ENCODE assay signal across 30 cellular contexts in the genomic region with DNA sequence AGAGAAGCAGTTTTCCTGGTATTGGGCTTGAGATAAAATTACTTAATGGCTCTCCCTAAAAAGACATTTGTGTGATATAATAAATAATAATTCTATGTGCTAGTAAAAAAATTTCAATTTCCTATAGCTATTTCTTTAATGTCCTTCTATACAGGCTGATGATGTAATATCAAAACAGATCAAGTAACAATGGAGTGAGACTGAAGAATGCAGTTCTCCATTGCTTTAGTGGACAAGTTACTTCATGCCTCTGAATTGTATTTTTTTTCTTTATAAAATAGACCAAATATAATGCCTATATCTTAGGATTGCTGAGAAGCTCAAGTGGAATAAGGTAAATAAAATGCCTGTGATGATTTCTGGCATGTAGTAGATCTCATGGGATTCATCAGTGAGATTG. TPM values are rescaled to one million over a fixed set of nuclear protein-coding genes. Genes with fewer than 3 reads are reported as not detected.
"Had no signal": no experiment of that assay in that cellular context is flagged by ENCODE, and none has a peak within 500 bp of the region (broad histone marks: within the 10 kb centered on the region; RNA-seq: fewer than 3 reads in every experiment).

No MANE protein-coding gene starts in this region.

- H3K27me3 ChIP-seq: cardiac muscle cell had no signal

- H3K9me3 ChIP-seq: MG63 had no signal

- H3K4me2 ChIP-seq: KMS-11 had no signal

- H3K4me3 ChIP-seq: cardiac muscle cell, MG63, SK-N-MC had no signal

- ATAC-seq: activated naive CD4-positive, alpha-beta T cell treated with anti-CD3 and anti-CD28 coated beads, Interleukin-2, amount 50 U/mL, for 72 hours; activated naive CD8-positive, alpha-beta T cell treated with anti-CD3 and anti-CD28 coated beads, Interleukin-2, amount 50 U/mL, for 24 hours; activated T-cell treated with anti-CD3 and anti-CD28 coated beads, Interleukin-2, amount 50 U/mL, for 4 hours; Panc1; T-cell had no signal

- H3K27ac ChIP-seq: cardiac muscle cell, KMS-11, SK-N-MC had no signal

- H3K36me3 ChIP-seq: cardiac muscle cell, MG63 had no signal

- H3K9ac ChIP-seq: KMS-11 had no signal

- DNase-seq: activated B cell treated with CpG ODN at 0.5 μM for 24 hours; activated CD4-positive, alpha-beta T cell treated with anti-CD3 and anti-CD28 coated beads for 1 hour; activated CD4-positive, alpha-beta T cell treated with anti-CD3 and anti-CD28 coated beads, Interleukin-2, amount 10 ng/mL, durations not matched to agents 24 days and 14 days; activated CD4-positive, alpha-beta T cell treated with anti-CD3 and anti-CD28 coated beads, Interleukin-2, amount 50 U/mL, for 48 hours; activated effector memory CD4-positive, alpha-beta T cell treated with anti-CD3 and anti-CD28 coated beads, Interleukin-2, amount 50 U/mL, for 16 hours; activated naive CD4-positive, alpha-beta T cell treated with Interleukin-2 at 50 U/mL for 16 hours; activated naive CD8-positive, alpha-beta T cell treated with anti-CD3 and anti-CD28 coated beads, Interleukin-2, amount 50 U/mL, for 24 hours; activated T-cell treated with anti-CD3 and anti-CD28 coated beads, Interleukin-2, amount 50 U/mL, for 4 hours; amygdala; MG63; MV-4-11; NCI-H1092 treated with DMSO at 0.1 percent for 48 hours; NCI-H1417 treated with DMSO at 0.1 percent for 48 hours; NCI-H1694; NCI-H2029; NCI-H2107; NCI-H2171 treated with DMSO at 0.1 percent for 48 hours; NCI-H345; NCI-H510A; NCI-H526 treated with DMSO at 0.1 percent for 48 hours; NCI-H82; T-cell; T-helper 2 cell; T1000 had no signal

RNA-seq across cellular contexts. Expression of a gene that starts 35.6 kb away (rescaled TPM):
- polyA plus RNA-seq: IgD-negative memory B cell had no signal
